Comparison of ENCODE assay signal across 15 cellular contexts in the genomic region with DNA sequence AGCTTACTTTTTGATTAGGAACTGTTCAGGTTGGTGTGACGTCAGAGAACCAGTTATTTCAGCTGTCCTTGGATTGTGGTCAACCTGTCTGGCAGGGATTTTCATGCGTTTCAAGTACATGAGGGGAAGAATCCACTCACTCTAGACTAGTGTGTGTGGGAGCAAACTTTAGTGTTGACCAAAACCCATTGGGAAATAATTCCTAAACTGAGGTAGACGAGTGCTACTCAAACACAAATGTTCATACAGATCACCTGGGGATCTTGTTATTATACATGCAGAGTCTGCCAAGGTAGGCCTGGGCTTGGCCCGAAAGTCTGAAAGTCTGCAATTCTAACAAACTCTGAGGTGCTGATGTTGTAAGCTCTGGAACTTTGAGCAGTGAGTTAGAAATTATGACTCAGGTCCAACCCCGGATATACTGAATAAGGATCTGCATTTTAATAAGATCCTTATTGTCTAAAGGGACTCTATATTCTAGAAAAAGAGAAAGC.
DNase-seq lines count a peak whose midpoint lies in the region; ATAC-seq and TF ChIP-seq lines count a peak whose summit lies in the region.
"Had no signal": no experiment of that assay in that cellular context is flagged by ENCODE, and none has a peak within 500 bp of the region (broad histone marks: within the 10 kb centered on the region; RNA-seq: fewer than 3 reads in every experiment).

No MANE protein-coding gene starts in this region.

- no peaks in the 10 kb centered on the region for H3K79me2 ChIP-seq in fibroblast of lung (ENCODE audit: control insufficient read depth, insufficient read depth, low read length)

- intact Hi-C loops in ovary (cut with DNase I) = no loop called here

- DNase-seq in Caki2 (ENCODE audit: low read depth) = peak; percentile 62
- peak; percentile 17 for DNase-seq in SK-MEL-5 (ENCODE audit: low read depth, low spot score)
- DNase-seq in fibroblast of lung (ENCODE audit: low read depth in 2 of 2) = peak; percentile 50 to 68
- peak in 4 of 5 donors; percentile 22 to 58 (median 28) for DNase-seq in ovary
- no peak for DNase-seq in activated CD4-positive, alpha-beta T cell treated with anti-CD3 and anti-CD28 coated beads, Interleukin-2, amount 50 U/mL, for 4 hours
- no peak for DNase-seq in NCI-H524 (lab: John Stamatoyannopoulos, UW)
- DNase-seq: erythroblast, islet precursor cell, NCI-H1436 treated with DMSO at 0.1 percent for 48 hours, NCI-H82 had no signal

- H3K9ac ChIP-seq in fibroblast of lung (ENCODE audit: insufficient read depth, low read length) = no peak overlapping the region

- H2AFZ ChIP-seq in fibroblast of lung (ENCODE audit: low read length) = no peak overlapping the region

- 39 to 53% (median 44%) methylated on average over 5 of the region's 5 CpGs for WGBS in ovary, 3 donors

- no peaks in the 10 kb centered on the region for H4K20me1 ChIP-seq in fibroblast of lung (ENCODE audit: control insufficient read depth, extremely low read depth, insufficient read depth, low read length)

- H3K4me1 ChIP-seq in fibroblast of lung (ENCODE audit: control insufficient read depth, extremely low read depth, insufficient read depth, low read length) = no peaks in the 10 kb centered on the region
- no peaks in the 10 kb centered on the region for H3K4me1 ChIP-seq in ovary (ENCODE audit: insufficient read depth)
- H3K4me1 ChIP-seq: vagina had no signal

- in situ Hi-C loops in Caki2 (cut with HindIII; ENCODE audit: low pct_unique_long_range_greater_than_20kb, low sequenced_read_pairs) (no loop called here), SK-MEL-5 (cut with HindIII; ENCODE audit: low pct_unique_long_range_greater_than_20kb, low sequenced_read_pairs) (no loop called here)

- H3K27me3 ChIP-seq in fibroblast of lung (ENCODE audit: control insufficient read depth, insufficient read depth, low read length) = no peaks in the 10 kb centered on the region
- H3K27me3 ChIP-seq in ovary = no peaks in the 10 kb centered on the region
- H3K27me3 ChIP-seq: cardiac muscle cell, vagina had no signal

- no peak for TF ChIP-seq EP300 in ovary (IDR thresholded peaks at IDR 0.05)

- no peak overlapping the region for H3K27ac ChIP-seq in fibroblast of lung (ENCODE audit: insufficient read depth, low read length)
- H3K27ac ChIP-seq in ovary = no peak overlapping the region
- H3K27ac ChIP-seq: cardiac muscle cell, vagina had no signal

- H3K9me3 ChIP-seq in fibroblast of lung (ENCODE audit: control insufficient read depth, insufficient read depth, low read depth, low read length) = no peaks in the 10 kb centered on the region
- H3K9me3 ChIP-seq in ovary = no peaks in the 10 kb centered on the region
- H3K9me3 ChIP-seq: vagina had no signal

- ATAC-seq in HG02588 (IDR thresholded peaks at IDR 0.05; ENCODE audit: unreplicated experiment) (no peak), GM21717 (IDR thresholded peaks at IDR 0.05; ENCODE audit: unreplicated experiment) (no peak)
- ATAC-seq: natural killer cell treated with Interleukin-12 subunit alpha and Interleukin-12 subunit beta and Interleukin-15 and Interleukin-18, amount 100 ng/mL, for 72 hours had no signal

- H3K4me3 ChIP-seq in fibroblast of lung (replicated peaks in 1 of 4; ENCODE audit: control extremely low read depth in 1 of 4, insufficient read depth in 1 of 4, low read depth in 3 of 4, low read length in 4 of 4) = no peak overlapping the region
- H3K4me3 ChIP-seq in ovary = no peak overlapping the region
- H3K4me3 ChIP-seq: cardiac muscle cell, vagina had no signal

- no peak for TF ChIP-seq POLR2A in ovary (IDR thresholded peaks at IDR 0.05)

- no peak overlapping the region for H3K4me2 ChIP-seq in fibroblast of lung (ENCODE audit: extremely low read depth, insufficient read depth, low read length)

- no peaks in the 10 kb centered on the region for H3K36me3 ChIP-seq in fibroblast of lung (ENCODE audit: control insufficient read depth, insufficient read depth, low read length)
- H3K36me3 ChIP-seq in ovary = no peaks in the 10 kb centered on the region
- H3K36me3 ChIP-seq: cardiac muscle cell, vagina had no signal

- TF ChIP-seq CTCF in fibroblast of lung (conservative IDR thresholded peaks at IDR 0.05 in 1 of 2, IDR thresholded peaks at IDR 0.05 in 1 of 2; ENCODE audit: low read depth in 1 of 2, low read length in 2 of 2) = no peak
- no peak for TF ChIP-seq CTCF in ovary (IDR thresholded peaks at IDR 0.05)

Comparison
In these comparisons a context has a peak if more than half of its experiments do, and no peak if none do; other contexts are left out.
1. DNase-seq: peak in Caki2 (single experiment), SK-MEL-5 (single experiment), fibroblast of lung (2 of 2) and ovary (4 of 5); none in activated CD4-positive, alpha-beta T cell treated with anti-CD3 and anti-CD28 coated beads, Interleukin-2, amount 50 U/mL, for 4 hours (0 of 2) and NCI-H524 (0 of 2).